In the genomic region with DNA sequence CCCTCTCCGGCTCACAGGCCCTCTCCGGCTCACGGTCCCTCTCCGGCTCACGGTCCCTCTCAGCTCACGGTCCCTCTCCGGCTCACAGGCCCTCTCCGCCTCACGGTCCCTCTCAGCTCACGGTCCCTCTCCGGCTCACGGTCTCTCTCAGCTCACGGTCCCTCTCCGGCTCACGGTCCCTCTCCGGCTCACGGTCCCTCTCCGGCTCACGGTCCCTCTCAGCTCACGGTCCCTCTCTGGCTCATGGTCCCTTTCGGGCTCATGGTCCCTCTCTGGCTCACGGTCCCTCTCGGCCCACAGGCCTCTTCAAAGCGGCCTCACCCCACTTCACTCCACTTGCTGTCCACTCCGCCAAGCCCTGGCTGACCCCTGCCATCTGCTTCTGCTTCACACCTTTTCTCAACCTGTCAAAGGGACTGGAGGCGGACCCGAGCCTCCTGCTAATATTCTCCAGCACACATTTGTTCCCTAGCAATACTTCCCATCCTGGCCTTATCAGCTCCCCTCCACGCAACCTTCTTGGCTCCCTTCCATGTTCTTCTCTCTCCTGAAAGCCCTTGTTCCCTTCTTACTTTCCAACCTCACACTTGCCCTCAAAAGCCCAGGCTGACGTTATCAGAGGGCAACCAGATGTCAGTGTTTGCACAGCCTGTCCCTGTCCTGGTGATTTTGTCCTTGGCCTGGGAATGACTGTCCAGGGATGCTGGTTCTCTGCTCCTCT, we compare ENCODE assay signal across 18 cellular contexts.
DNase-seq lines count a peak whose midpoint lies in the region; ATAC-seq, FAIRE-seq and TF ChIP-seq lines count a peak whose summit lies in the region.
"Had no signal": no experiment of that assay in that cellular context is flagged by ENCODE, and none has a peak within 500 bp of the region (broad histone marks: within the 10 kb centered on the region; RNA-seq: fewer than 3 reads in every experiment).

No MANE protein-coding gene starts in this region.

- H3K27me3 ChIP-seq in cardiac muscle cell (no peaks in the 10 kb centered on the region), small intestine (ENCODE audit: control insufficient read depth in 2 of 2, insufficient read depth in 2 of 2, low read length in 2 of 2) (no peaks in the 10 kb centered on the region), MG63 (no peaks in the 10 kb centered on the region)
- H3K27me3 ChIP-seq: BLaER1 had no signal

- DNase-seq in DMS53 (lab: John Stamatoyannopoulos, UW) = peak; percentile 36
- no peak for DNase-seq in DMS53 treated with DMSO at 0.1 percent for 48 hours (lab: John Stamatoyannopoulos, UW; ENCODE audit: unreplicated experiment)
- no peak for DNase-seq in WTC11 (ENCODE audit: low spot score)
- peak; percentile 60 to 79 for DNase-seq in cardiac muscle cell (ENCODE audit: low read depth in 1 of 2, low spot score in 1 of 2)
- peak; percentile 2 for DNase-seq in small intestine
- no peak for DNase-seq in GF-D8 (lab: John Stamatoyannopoulos, UW)
- DNase-seq in MCF 10A (ENCODE audit: unreplicated experiment) = no peak
- no peak for DNase-seq in MG63
- DNase-seq: activated naive CD4-positive, alpha-beta T cell treated with anti-CD3 and anti-CD28 coated beads, Interleukin-2, amount 10 ng/mL, durations not matched to agents 7 days and 5 days; NCI-H524 treated with DMSO at 0.1 percent for 48 hours; PC-9; stimulated activated naive CD4-positive, alpha-beta T cell; T-helper 1 cell had no signal

- CTCF ChIA-PET in WTC11 (lab: Charles Lee) (interaction anchor here (1.0 to 2.1 kb wide), 2 partner anchors 174 to 185 kb away, joined by 3 to 9 read pairs; no protein-coding TSS in a partner anchor), MCF 10A (lab: Yijun Ruan, JAX) (interaction anchor here (0.5 kb wide), 1 partner anchor 328 kb away, joined by 3 read pairs; no protein-coding TSS in a partner anchor)

- 87 to 91% (median 88%) methylated on average over 24 to 29 of the region's 29 CpGs for WGBS in small intestine, 3 donors

- intact Hi-C loops in MCF 10A (cut with micrococcal nuclease) = no loop called here

- H3K27ac Mint-ChIP-seq in WTC11 (peak overlapping the region; percentile 3; the same call in 1 of the 2 replicates), MCF 10A (ENCODE audit: low read depth, unreplicated experiment) (no peak overlapping the region)

- POLR2A ChIA-PET in WTC11 (lab: Charles Lee) (no interaction called here), MCF 10A (lab: Yijun Ruan, JAX) (no interaction called here)

- no peak for TF ChIP-seq CTCF in WTC11 (IDR thresholded peaks at IDR 0.05)
- TF ChIP-seq CTCF in cardiac muscle cell (IDR thresholded peaks at IDR 0.05; ENCODE audit: low read depth, low read length) = no peak
- TF ChIP-seq CTCF in MCF 10A (IDR thresholded peaks at IDR 0.05; ENCODE audit: unreplicated experiment) = no peak

- FAIRE-seq in small intestine (lab: Jason Lieb, UNC) = no peak
- FAIRE-seq: endometrium had no signal

- H3K4me3 ChIP-seq in cardiac muscle cell (no peak overlapping the region), small intestine (ENCODE audit: low read depth in 1 of 2, low read length in 2 of 2) (no peak overlapping the region), MG63 (no peak overlapping the region)
- H3K4me3 ChIP-seq: BLaER1, PC-9, skin epidermis had no signal

- H3K9me3 ChIP-seq in cardiac muscle cell (ENCODE audit: low read depth) (no peaks in the 10 kb centered on the region), small intestine (ENCODE audit: control insufficient read depth, low read depth) (no peaks in the 10 kb centered on the region), MG63 (no peaks in the 10 kb centered on the region)
- H3K9me3 ChIP-seq: BLaER1 had no signal

- no peaks in the 10 kb centered on the region for H3K9me3 Mint-ChIP-seq in WTC11
- no peaks in the 10 kb centered on the region for H3K9me3 Mint-ChIP-seq in MCF 10A (ENCODE audit: unreplicated experiment)
- H3K9me3 Mint-ChIP-seq: activated naive CD4-positive, alpha-beta T cell treated with anti-CD3 and anti-CD28 coated beads, Interleukin-2, amount 10 ng/mL, durations not matched to agents 7 days and 5 days had no signal

- H3K4me1 ChIP-seq in cardiac muscle cell (ENCODE audit: low read depth) (peaks cover 29% of the 10 kb centered on the region), small intestine (ENCODE audit: control insufficient read depth in 2 of 2, insufficient read depth in 1 of 2, low read depth in 1 of 2, low read length in 1 of 2) (no peaks in the 10 kb centered on the region)

- H3K27me3 Mint-ChIP-seq in WTC11 (ENCODE audit: low read depth) (no peaks in the 10 kb centered on the region; the same call in 1 of the 2 replicates), MCF 10A (ENCODE audit: insufficient read depth, unreplicated experiment) (no peaks in the 10 kb centered on the region)

- H3K4me1 Mint-ChIP-seq in WTC11 (peaks cover 27% of the 10 kb centered on the region), MCF 10A (ENCODE audit: insufficient read depth, unreplicated experiment) (no peaks in the 10 kb centered on the region)
- H3K4me1 Mint-ChIP-seq: activated naive CD4-positive, alpha-beta T cell treated with anti-CD3 and anti-CD28 coated beads, Interleukin-2, amount 10 ng/mL, durations not matched to agents 7 days and 5 days had no signal

- BruUV-seq in MCF 10A (replicated peaks; lab: Mats Ljungman, UMichigan) = no TSS peak

- no peaks in the 10 kb centered on the region for H3K36me3 ChIP-seq in cardiac muscle cell
- H3K36me3 ChIP-seq in small intestine (ENCODE audit: control insufficient read depth in 2 of 2, insufficient read depth in 2 of 2, low read length in 2 of 2) = no peaks in the 10 kb centered on the region
- no peaks in the 10 kb centered on the region for H3K36me3 ChIP-seq in MG63

- H3K27ac ChIP-seq in cardiac muscle cell (peak overlapping the region; percentile 55), small intestine (ENCODE audit: low read depth in 1 of 2, low read length in 1 of 2) (no peak overlapping the region)
- H3K27ac ChIP-seq: 22Rv1, BLaER1, PC-9 had no signal

- no peak overlapping the region for H3K4me3 Mint-ChIP-seq in WTC11
- no peak overlapping the region for H3K4me3 Mint-ChIP-seq in MCF 10A (ENCODE audit: unreplicated experiment)
- H3K4me3 Mint-ChIP-seq: activated naive CD4-positive, alpha-beta T cell treated with anti-CD3 and anti-CD28 coated beads, Interleukin-2, amount 10 ng/mL, durations not matched to agents 7 days and 5 days had no signal

- no peak for ATAC-seq in WTC11
- ATAC-seq: HCT116 had no signal

- no peaks in the 10 kb centered on the region for H3K36me3 Mint-ChIP-seq in WTC11
- H3K36me3 Mint-ChIP-seq in MCF 10A (ENCODE audit: insufficient read depth, unreplicated experiment) = no peaks in the 10 kb centered on the region
- H3K36me3 Mint-ChIP-seq: activated naive CD4-positive, alpha-beta T cell treated with anti-CD3 and anti-CD28 coated beads, Interleukin-2, amount 10 ng/mL, durations not matched to agents 7 days and 5 days had no signal

TF ChIP-seq in WTC11, 78 proteins besides CTCF, POLR2A, EP300 and RAD21:
- TF ChIP-seq NR3C1 (CRISPR knock-in tag; conservative IDR thresholded peaks at IDR 0.05; ENCODE audit: low read depth) (no peak), KAT7 (CRISPR knock-in tag; IDR thresholded peaks at IDR 0.05; ENCODE audit: borderline replicate concordance) (no peak), SMAD4 (CRISPR knock-in tag; IDR thresholded peaks at IDR 0.05) (no peak)

Comparison
In these comparisons a context has a peak if more than half of its experiments do, and no peak if none do; other contexts are left out.
1. DNase-seq: peak in DMS53 (single experiment), cardiac muscle cell (2 of 2) and small intestine (single experiment); none in DMS53 treated with DMSO at 0.1 percent for 48 hours (single experiment), WTC11 (single experiment), GF-D8 (single experiment), MCF 10A (single experiment) and MG63 (single experiment).